Comparison of ENCODE assay signal across 1 cellular context in genomic region chr1:61724721-61725694, GRCh38.
A peak's percentile ranks its signal among the peaks of the same experiment; 100 is the strongest.
TF ChIP-seq lines count a peak whose summit lies in the region.

TSS of gene TM2D1 (minus strand) at chr1:61725141. CDS start at chr1:61725120, 21 bp downstream.

TF ChIP-seq in HEK293, 187 proteins besides CTCF, POLR2A, EP300 and RAD21 (continued from another document):
- TF ChIP-seq ZBTB6 (tag by site-specific recombination; IDR thresholded peaks at IDR 0.05) (0 out of 2 replicates have a peak, but pooled peaks have one; percentile 8), TCF7L2 (IDR thresholded peaks at IDR 0.05; ENCODE audit: borderline replicate concordance, low read depth, low read length) (no peak), ZNF274 (IDR thresholded peaks at IDR 0.05; ENCODE audit: low read length) (no peak), ZNF274 (tag by site-specific recombination; IDR thresholded peaks at IDR 0.05; ENCODE audit: borderline replicate concordance) (no peak), YY1 (tag by site-specific recombination; IDR thresholded peaks at IDR 0.05) (peak; percentile 96), ZNF433 (tag by site-specific recombination; IDR thresholded peaks at IDR 0.05; ENCODE audit: low read depth) (no peak), FEZF1 (tag by site-specific recombination; IDR thresholded peaks at IDR 0.05) (peak; percentile 25; the same call in 1 of the 2 replicates), ZNF292 (tag by site-specific recombination; IDR thresholded peaks at IDR 0.05; ENCODE audit: borderline replicate concordance, low read depth) (no peak), SP3 (tag by site-specific recombination; IDR thresholded peaks at IDR 0.05) (peak; percentile 88), ZNF776 (tag by site-specific recombination; IDR thresholded peaks at IDR 0.05; ENCODE audit: borderline replicate concordance) (no peak), ZNF600 (tag by site-specific recombination; IDR thresholded peaks at IDR 0.05) (peak; percentile 74; the same call in 1 of the 2 replicates), ZNF114 (tag by site-specific recombination; IDR thresholded peaks at IDR 0.05) (no peak), ZSCAN30 (tag by site-specific recombination; IDR thresholded peaks at IDR 0.05) (peak; percentile 15), KLF1 (tag by site-specific recombination; IDR thresholded peaks at IDR 0.05) (peak; percentile 74), GLIS2 (tag by site-specific recombination; IDR thresholded peaks at IDR 0.05) (peak; percentile 72), RBAK (tag by site-specific recombination; IDR thresholded peaks at IDR 0.05) (no peak), ZIC2 (tag by site-specific recombination; IDR thresholded peaks at IDR 0.05) (peak; percentile 31; the same call in 1 of the 2 replicates), ZNF426 (tag by site-specific recombination; IDR thresholded peaks at IDR 0.05) (no peak), ZNF248 (tag by site-specific recombination; IDR thresholded peaks at IDR 0.05) (no peak), REPIN1 (tag by site-specific recombination; IDR thresholded peaks at IDR 0.05; ENCODE audit: low read depth) (0 out of 2 replicates have a peak, but pooled peaks have one; percentile 53), HOXC10 (CRISPR knock-in tag; IDR thresholded peaks at IDR 0.05) (no peak), GFI1B (tag by site-specific recombination; IDR thresholded peaks at IDR 0.05) (peak; percentile 65; the same call in 1 of the 2 replicates), ZFP3 (tag by site-specific recombination; IDR thresholded peaks at IDR 0.05; ENCODE audit: low read depth) (no peak; the same call in 1 of the 2 replicates), ZNF621 (tag by site-specific recombination; IDR thresholded peaks at IDR 0.05) (no peak), INSM2 (tag by site-specific recombination; IDR thresholded peaks at IDR 0.05) (peak; percentile 66; the same call in 1 of the 2 replicates), ZNF843 (tag by site-specific recombination; IDR thresholded peaks at IDR 0.05) (no peak), ZNF280C (tag by site-specific recombination; IDR thresholded peaks at IDR 0.05) (no peak), ZNF521 (tag by site-specific recombination; IDR thresholded peaks at IDR 0.05) (no peak), SCRT2 (tag by site-specific recombination; IDR thresholded peaks at IDR 0.05) (peak; percentile 98), ZNF548 (tag by site-specific recombination; IDR thresholded peaks at IDR 0.05) (no peak)
- TF ChIP-seq, protein P1, sequence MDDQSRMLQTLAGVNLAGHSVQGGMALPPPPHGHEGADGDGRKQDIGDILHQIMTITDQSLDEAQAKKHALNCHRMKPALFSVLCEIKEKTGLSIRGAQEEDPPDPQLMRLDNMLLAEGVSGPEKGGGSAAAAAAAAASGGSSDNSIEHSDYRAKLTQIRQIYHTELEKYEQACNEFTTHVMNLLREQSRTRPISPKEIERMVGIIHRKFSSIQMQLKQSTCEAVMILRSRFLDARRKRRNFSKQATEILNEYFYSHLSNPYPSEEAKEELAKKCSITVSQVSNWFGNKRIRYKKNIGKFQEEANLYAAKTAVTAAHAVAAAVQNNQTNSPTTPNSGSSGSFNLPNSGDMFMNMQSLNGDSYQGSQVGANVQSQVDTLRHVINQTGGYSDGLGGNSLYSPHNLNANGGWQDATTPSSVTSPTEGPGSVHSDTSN (CRISPR knock-in tag; IDR thresholded peaks at IDR 0.05), result 0 out of 2 replicates have a peak, but pooled peaks have one; percentile 66
- TF ChIP-seq, protein P2, sequence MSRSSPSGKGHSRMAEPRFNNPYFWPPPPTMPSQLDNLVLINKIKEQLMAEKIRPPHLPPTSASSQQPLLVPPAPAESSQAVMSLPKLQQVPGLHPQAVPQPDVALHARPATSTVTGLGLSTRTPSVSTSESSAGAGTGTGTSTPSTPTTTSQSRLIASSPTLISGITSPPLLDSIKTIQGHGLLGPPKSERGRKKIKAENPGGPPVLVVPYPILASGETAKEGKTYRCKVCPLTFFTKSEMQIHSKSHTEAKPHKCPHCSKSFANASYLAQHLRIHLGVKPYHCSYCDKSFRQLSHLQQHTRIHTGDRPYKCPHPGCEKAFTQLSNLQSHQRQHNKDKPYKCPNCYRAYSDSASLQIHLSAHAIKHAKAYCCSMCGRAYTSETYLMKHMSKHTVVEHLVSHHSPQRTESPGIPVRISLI (tag by site-specific recombination; IDR thresholded peaks at IDR 0.05), result no peak
- TF ChIP-seq, protein P3, sequence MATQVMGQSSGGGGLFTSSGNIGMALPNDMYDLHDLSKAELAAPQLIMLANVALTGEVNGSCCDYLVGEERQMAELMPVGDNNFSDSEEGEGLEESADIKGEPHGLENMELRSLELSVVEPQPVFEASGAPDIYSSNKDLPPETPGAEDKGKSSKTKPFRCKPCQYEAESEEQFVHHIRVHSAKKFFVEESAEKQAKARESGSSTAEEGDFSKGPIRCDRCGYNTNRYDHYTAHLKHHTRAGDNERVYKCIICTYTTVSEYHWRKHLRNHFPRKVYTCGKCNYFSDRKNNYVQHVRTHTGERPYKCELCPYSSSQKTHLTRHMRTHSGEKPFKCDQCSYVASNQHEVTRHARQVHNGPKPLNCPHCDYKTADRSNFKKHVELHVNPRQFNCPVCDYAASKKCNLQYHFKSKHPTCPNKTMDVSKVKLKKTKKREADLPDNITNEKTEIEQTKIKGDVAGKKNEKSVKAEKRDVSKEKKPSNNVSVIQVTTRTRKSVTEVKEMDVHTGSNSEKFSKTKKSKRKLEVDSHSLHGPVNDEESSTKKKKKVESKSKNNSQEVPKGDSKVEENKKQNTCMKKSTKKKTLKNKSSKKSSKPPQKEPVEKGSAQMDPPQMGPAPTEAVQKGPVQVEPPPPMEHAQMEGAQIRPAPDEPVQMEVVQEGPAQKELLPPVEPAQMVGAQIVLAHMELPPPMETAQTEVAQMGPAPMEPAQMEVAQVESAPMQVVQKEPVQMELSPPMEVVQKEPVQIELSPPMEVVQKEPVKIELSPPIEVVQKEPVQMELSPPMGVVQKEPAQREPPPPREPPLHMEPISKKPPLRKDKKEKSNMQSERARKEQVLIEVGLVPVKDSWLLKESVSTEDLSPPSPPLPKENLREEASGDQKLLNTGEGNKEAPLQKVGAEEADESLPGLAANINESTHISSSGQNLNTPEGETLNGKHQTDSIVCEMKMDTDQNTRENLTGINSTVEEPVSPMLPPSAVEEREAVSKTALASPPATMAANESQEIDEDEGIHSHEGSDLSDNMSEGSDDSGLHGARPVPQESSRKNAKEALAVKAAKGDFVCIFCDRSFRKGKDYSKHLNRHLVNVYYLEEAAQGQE (tag by site-specific recombination; IDR thresholded peaks at IDR 0.05), result no peak
- TF ChIP-seq, protein P4, sequence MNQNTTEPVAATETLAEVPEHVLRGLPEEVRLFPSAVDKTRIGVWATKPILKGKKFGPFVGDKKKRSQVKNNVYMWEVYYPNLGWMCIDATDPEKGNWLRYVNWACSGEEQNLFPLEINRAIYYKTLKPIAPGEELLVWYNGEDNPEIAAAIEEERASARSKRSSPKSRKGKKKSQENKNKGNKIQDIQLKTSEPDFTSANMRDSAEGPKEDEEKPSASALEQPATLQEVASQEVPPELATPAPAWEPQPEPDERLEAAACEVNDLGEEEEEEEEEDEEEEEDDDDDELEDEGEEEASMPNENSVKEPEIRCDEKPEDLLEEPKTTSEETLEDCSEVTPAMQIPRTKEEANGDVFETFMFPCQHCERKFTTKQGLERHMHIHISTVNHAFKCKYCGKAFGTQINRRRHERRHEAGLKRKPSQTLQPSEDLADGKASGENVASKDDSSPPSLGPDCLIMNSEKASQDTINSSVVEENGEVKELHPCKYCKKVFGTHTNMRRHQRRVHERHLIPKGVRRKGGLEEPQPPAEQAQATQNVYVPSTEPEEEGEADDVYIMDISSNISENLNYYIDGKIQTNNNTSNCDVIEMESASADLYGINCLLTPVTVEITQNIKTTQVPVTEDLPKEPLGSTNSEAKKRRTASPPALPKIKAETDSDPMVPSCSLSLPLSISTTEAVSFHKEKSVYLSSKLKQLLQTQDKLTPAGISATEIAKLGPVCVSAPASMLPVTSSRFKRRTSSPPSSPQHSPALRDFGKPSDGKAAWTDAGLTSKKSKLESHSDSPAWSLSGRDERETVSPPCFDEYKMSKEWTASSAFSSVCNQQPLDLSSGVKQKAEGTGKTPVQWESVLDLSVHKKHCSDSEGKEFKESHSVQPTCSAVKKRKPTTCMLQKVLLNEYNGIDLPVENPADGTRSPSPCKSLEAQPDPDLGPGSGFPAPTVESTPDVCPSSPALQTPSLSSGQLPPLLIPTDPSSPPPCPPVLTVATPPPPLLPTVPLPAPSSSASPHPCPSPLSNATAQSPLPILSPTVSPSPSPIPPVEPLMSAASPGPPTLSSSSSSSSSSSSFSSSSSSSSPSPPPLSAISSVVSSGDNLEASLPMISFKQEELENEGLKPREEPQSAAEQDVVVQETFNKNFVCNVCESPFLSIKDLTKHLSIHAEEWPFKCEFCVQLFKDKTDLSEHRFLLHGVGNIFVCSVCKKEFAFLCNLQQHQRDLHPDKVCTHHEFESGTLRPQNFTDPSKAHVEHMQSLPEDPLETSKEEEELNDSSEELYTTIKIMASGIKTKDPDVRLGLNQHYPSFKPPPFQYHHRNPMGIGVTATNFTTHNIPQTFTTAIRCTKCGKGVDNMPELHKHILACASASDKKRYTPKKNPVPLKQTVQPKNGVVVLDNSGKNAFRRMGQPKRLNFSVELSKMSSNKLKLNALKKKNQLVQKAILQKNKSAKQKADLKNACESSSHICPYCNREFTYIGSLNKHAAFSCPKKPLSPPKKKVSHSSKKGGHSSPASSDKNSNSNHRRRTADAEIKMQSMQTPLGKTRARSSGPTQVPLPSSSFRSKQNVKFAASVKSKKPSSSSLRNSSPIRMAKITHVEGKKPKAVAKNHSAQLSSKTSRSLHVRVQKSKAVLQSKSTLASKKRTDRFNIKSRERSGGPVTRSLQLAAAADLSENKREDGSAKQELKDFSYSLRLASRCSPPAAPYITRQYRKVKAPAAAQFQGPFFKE (tag by site-specific recombination; IDR thresholded peaks at IDR 0.05; ENCODE audit: borderline replicate concordance), result peak; percentile 70; the same call in 1 of the 2 replicates
